ENCODE assay signal across 1 cellular context in genomic region chr22:31102441-31103081, GRCh38.
TF ChIP-seq lines count a peak whose summit lies in the region.

No MANE protein-coding gene starts in this region.

TF ChIP-seq in HepG2, 621 proteins besides CTCF, POLR2A, EP300 and RAD21 (continued from another document):
- TF ChIP-seq, protein P1, sequence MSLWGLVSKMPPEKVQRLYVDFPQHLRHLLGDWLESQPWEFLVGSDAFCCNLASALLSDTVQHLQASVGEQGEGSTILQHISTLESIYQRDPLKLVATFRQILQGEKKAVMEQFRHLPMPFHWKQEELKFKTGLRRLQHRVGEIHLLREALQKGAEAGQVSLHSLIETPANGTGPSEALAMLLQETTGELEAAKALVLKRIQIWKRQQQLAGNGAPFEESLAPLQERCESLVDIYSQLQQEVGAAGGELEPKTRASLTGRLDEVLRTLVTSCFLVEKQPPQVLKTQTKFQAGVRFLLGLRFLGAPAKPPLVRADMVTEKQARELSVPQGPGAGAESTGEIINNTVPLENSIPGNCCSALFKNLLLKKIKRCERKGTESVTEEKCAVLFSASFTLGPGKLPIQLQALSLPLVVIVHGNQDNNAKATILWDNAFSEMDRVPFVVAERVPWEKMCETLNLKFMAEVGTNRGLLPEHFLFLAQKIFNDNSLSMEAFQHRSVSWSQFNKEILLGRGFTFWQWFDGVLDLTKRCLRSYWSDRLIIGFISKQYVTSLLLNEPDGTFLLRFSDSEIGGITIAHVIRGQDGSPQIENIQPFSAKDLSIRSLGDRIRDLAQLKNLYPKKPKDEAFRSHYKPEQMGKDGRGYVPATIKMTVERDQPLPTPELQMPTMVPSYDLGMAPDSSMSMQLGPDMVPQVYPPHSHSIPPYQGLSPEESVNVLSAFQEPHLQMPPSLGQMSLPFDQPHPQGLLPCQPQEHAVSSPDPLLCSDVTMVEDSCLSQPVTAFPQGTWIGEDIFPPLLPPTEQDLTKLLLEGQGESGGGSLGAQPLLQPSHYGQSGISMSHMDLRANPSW (CRISPR knock-in tag; IDR thresholded peaks at IDR 0.05; ENCODE audit: borderline replicate concordance) = no peak
- TF ChIP-seq LCORL (IDR thresholded peaks at IDR 0.05) (no peak), LCORL (CRISPR knock-in tag; IDR thresholded peaks at IDR 0.05) (peak; percentile 35; the same call in 1 of the 2 replicates), SP5 (CRISPR knock-in tag; IDR thresholded peaks at IDR 0.05; ENCODE audit: borderline replicate concordance, low read depth) (0 out of 2 replicates have a peak, but pooled peaks have one; percentile 19), FOXK2 (IDR thresholded peaks at IDR 0.05) (no peak), HOXA3 (CRISPR knock-in tag; IDR thresholded peaks at IDR 0.05) (no peak; the same call in 1 of the 2 replicates), ZBTB40 (IDR thresholded peaks at IDR 0.05) (no peak), ZBTB40 (CRISPR knock-in tag; IDR thresholded peaks at IDR 0.05) (no peak)
